ENCODE assay signal across 17 cellular contexts in genomic region chr4:128835498-128836222, GRCh38. TPM values are rescaled to one million over a fixed set of nuclear protein-coding genes. Genes with fewer than 3 reads are reported as not detected.
DNase-seq lines count a peak whose midpoint lies in the region; ATAC-seq and TF ChIP-seq lines count a peak whose summit lies in the region.
"Had no signal": no experiment of that assay in that cellular context is flagged by ENCODE, and none has a peak within 500 bp of the region (broad histone marks: within the 10 kb centered on the region; RNA-seq: fewer than 3 reads in every experiment).

No MANE protein-coding gene starts in this region.

- intact Hi-C loops in CD4-positive, alpha-beta T cell (cut with DNase I, micrococcal nuclease): no loop called here
- intact Hi-C loops in psoas muscle (cut with DNase I): no loop called here

- H3K9me3 ChIP-seq in CD4-positive, alpha-beta T cell (ENCODE audit: control insufficient read depth, low read length): no peaks in the 10 kb centered on the region
- H3K9me3 ChIP-seq in right atrium auricular region (no peaks in the 10 kb centered on the region), psoas muscle (no peaks in the 10 kb centered on the region)

- H3K27me3 ChIP-seq in CD4-positive, alpha-beta T cell (ENCODE audit: control insufficient read depth, insufficient read depth, low read length): no peaks in the 10 kb centered on the region
- H3K27me3 ChIP-seq in right atrium auricular region (no peaks in the 10 kb centered on the region), psoas muscle (ENCODE audit: insufficient read depth in 3 of 3, low read length in 2 of 3) (no peaks in the 10 kb centered on the region)

- ATAC-seq in CD4-positive, alpha-beta T cell (ENCODE audit: poor library complexity): no peak
- ATAC-seq in psoas muscle: peak; percentile 91 to 97 (median 96)
- ATAC-seq: activated T-helper 17 cell treated with anti-CD3 and anti-CD28 coated beads, Interleukin-2, amount 50 U/mL, for 72 hours; HCT116; Panc1; T-cell had no signal

- H3K4me3 ChIP-seq in right atrium auricular region (no peak overlapping the region), psoas muscle (no peak overlapping the region)

- 24 to 39% (median 30%) methylated on average over 8 of the region's 8 CpGs for WGBS in psoas muscle, 3 donors

- peaks cover 74% of the 10 kb centered on the region for H3K36me3 Mint-ChIP-seq in CD4-positive, alpha-beta T cell (ENCODE audit: low read depth)

- no peaks in the 10 kb centered on the region for H3K27me3 Mint-ChIP-seq in CD4-positive, alpha-beta T cell
- H3K27me3 Mint-ChIP-seq: activated T-helper 17 cell treated with anti-CD3 and anti-CD28 coated beads, Interleukin-2, amount 50 U/mL, for 72 hours; central memory CD8-positive, alpha-beta T cell; T-cell had no signal

- H3K27ac Mint-ChIP-seq in CD4-positive, alpha-beta T cell: peak overlapping the region; percentile 65

- peaks cover 84% of the 10 kb centered on the region for H3K4me1 Mint-ChIP-seq in CD4-positive, alpha-beta T cell (ENCODE audit: low read depth)

- POLR2A ChIA-PET in CD4-positive, alpha-beta T cell (lab: Charles Lee): interaction anchor here (0.6 kb wide), 1 partner anchor 26 kb away, joined by 3 read pairs; no protein-coding TSS in a partner anchor
- POLR2A ChIA-PET in HEK293T (lab: Yijun Ruan, JAX): no interaction called here

- no peak overlapping the region for H3K27ac ChIP-seq in CD4-positive, alpha-beta T cell (ENCODE audit: low read depth, low read length)
- peak overlapping the region; percentile 61 for H3K27ac ChIP-seq in caudate nucleus (ENCODE audit: low read depth, low read length)
- peak overlapping the region; percentile 84 to 86 for H3K27ac ChIP-seq in right atrium auricular region
- peak overlapping the region; percentile 64 for H3K27ac ChIP-seq in psoas muscle

- CTCF ChIA-PET in CD4-positive, alpha-beta T cell (lab: Charles Lee): no interaction called here
- CTCF ChIA-PET in HEK293T (lab: Yijun Ruan, JAX): no interaction called here

- no peak overlapping the region for H3K4me3 Mint-ChIP-seq in CD4-positive, alpha-beta T cell
- H3K4me3 Mint-ChIP-seq: activated T-helper 17 cell treated with anti-CD3 and anti-CD28 coated beads, Interleukin-2, amount 50 U/mL, for 72 hours; central memory CD8-positive, alpha-beta T cell; neural crest cell; T-cell had no signal

- peaks cover 0 to 83% of the 10 kb centered on the region in 2 donors for H3K4me1 ChIP-seq in right atrium auricular region
- peaks cover 79% of the 10 kb centered on the region for H3K4me1 ChIP-seq in psoas muscle

- H3K36me3 ChIP-seq in right atrium auricular region: peaks cover 13% of the 10 kb centered on the region
- H3K36me3 ChIP-seq in psoas muscle (ENCODE audit: insufficient read depth in 1 of 2, low read depth in 1 of 2): peaks cover 5 to 22% of the 10 kb centered on the region in 2 donors

- no peak for TF ChIP-seq CTCF in CD4-positive, alpha-beta T cell (IDR thresholded peaks at IDR 0.05)
- no peak for TF ChIP-seq CTCF in right atrium auricular region (IDR thresholded peaks at IDR 0.05)
- TF ChIP-seq CTCF in psoas muscle (IDR thresholded peaks at IDR 0.05): no peak

- DNase-seq in CD4-positive, alpha-beta T cell: no peak
- peak in 33 of 61 donors; percentile 3 to 58 (median 16) for DNase-seq in caudate nucleus (lab: John Stamatoyannopoulos, UW)
- DNase-seq in right atrium auricular region (ENCODE audit: low spot score): peak; percentile 81
- DNase-seq in psoas muscle: peak; percentile 65 to 86
- no peak for DNase-seq in NCI-H82 treated with DMSO at 0.1 percent for 48 hours (lab: John Stamatoyannopoulos, UW; ENCODE audit: unreplicated experiment)
- DNase-seq in HEK293T (ENCODE audit: extremely low spot score): no peak
- no peak for DNase-seq in NCI-H2107 treated with DMSO at 0.1 percent for 48 hours (lab: John Stamatoyannopoulos, UW; ENCODE audit: unreplicated experiment)
- no peak for DNase-seq in cortex of kidney (lab: John Stamatoyannopoulos, UW)
- DNase-seq: activated CD4-positive, alpha-beta T cell treated with anti-CD3 and anti-CD28 coated beads for 48 hours; NCI-H1417; stimulated activated CD8-positive, alpha-beta memory T cell treated with anti-CD3 and anti-CD28 coated beads, Interleukin-4, amount 100 ng/mL, for 48 hours; T-cell had no signal

- H3K9me3 Mint-ChIP-seq in CD4-positive, alpha-beta T cell: no peaks in the 10 kb centered on the region
- H3K9me3 Mint-ChIP-seq: activated T-helper 17 cell treated with anti-CD3 and anti-CD28 coated beads, Interleukin-2, amount 50 U/mL, for 72 hours; central memory CD8-positive, alpha-beta T cell; neural crest cell; T-cell had no signal

TF ChIP-seq in HEK293T, 16 proteins besides CTCF, POLR2A, EP300 and RAD21:
- TF ChIP-seq TARDBP (IDR thresholded peaks at IDR 0.05): no peak
- TF ChIP-seq PKNOX1 (IDR thresholded peaks at IDR 0.05): no peak
- TF ChIP-seq SUZ12 (IDR thresholded peaks at IDR 0.05): no peak
- no peak for TF ChIP-seq ARNT (IDR thresholded peaks at IDR 0.05)
- TF ChIP-seq FOXM1 (IDR thresholded peaks at IDR 0.05; ENCODE audit: borderline replicate concordance): no peak
- TF ChIP-seq HDGF (IDR thresholded peaks at IDR 0.05; ENCODE audit: borderline replicate concordance): no peak
- TF ChIP-seq NFRKB (IDR thresholded peaks at IDR 0.05): no peak
- TF ChIP-seq L3MBTL2 (conservative IDR thresholded peaks at IDR 0.05): no peak
- TF ChIP-seq BHLHE40 (IDR thresholded peaks at IDR 0.05; ENCODE audit: borderline replicate concordance): no peak
- TF ChIP-seq ZNF384 (IDR thresholded peaks at IDR 0.05): no peak
- no peak for TF ChIP-seq ELF4 (IDR thresholded peaks at IDR 0.05)
- no peak for TF ChIP-seq CTBP1 (IDR thresholded peaks at IDR 0.05; ENCODE audit: borderline replicate concordance)

RNA-seq across cellular contexts. Expression of gene JADE1, which starts 26.2 kb away (rescaled TPM):
- total RNA-seq in CD4-positive, alpha-beta T cell: 10 to 100 TPM; 57.1 to 58.4 TPM
- total RNA-seq in right atrium auricular region (10 to 100 TPM; 15.4 to 34.5 TPM), psoas muscle (10 to 100 TPM; 16.8 to 21.4 (median 19.0) TPM)
- 10 to 100 TPM in 1 of 3 donors, 1 to 10 TPM in 2; 5.8 to 16.4 (median 6.5) TPM for polyA plus RNA-seq in psoas muscle

Comparison
In these comparisons a context has a peak if more than half of its experiments do, and no peak if none do; other contexts are left out.
1. DNase-seq: peak in caudate nucleus (33 of 61), right atrium auricular region (single experiment) and psoas muscle (2 of 2); none in CD4-positive, alpha-beta T cell (0 of 10), NCI-H82 treated with DMSO at 0.1 percent for 48 hours (single experiment), HEK293T (single experiment), NCI-H2107 treated with DMSO at 0.1 percent for 48 hours (single experiment) and cortex of kidney (single experiment).